8 cellular contexts compared by ENCODE assay signal in the genomic region with DNA sequence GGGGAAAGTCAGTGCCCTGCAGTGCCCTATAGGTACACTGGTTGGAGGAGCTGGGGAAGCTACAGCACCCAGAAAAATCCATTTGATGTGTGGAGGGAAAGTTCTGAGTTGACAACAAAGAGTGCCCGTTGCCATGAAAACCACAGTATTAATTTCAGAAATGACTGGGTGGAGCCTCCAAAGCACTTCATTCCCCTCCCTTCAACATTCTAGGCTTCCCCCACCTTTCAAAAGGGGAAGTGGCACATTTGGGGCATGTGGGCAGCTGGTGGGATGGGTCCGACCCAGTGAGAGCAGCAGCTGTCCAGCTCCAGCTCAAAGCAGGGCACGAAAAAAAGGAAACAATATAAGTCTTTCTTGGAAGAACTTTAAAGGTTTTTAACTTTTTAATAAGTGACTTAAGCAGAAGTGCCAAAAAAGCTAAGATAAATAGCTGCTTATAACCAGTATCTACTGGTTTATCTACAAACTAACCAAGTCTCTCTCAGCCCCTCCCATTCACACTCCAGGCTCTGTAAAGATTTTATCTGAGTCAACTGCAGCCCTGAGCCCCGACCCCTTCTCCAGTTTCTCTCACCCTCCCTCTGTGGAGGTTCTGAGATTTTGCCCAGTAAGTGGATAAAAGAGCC. TPM values are rescaled to one million over a fixed set of nuclear protein-coding genes. Genes with fewer than 3 reads are reported as not detected.
DNase-seq lines count a peak whose midpoint lies in the region; ATAC-seq and TF ChIP-seq lines count a peak whose summit lies in the region.

No MANE protein-coding gene starts in this region.

- no peak for TF ChIP-seq EP300 in gastroesophageal sphincter (IDR thresholded peaks at IDR 0.05)

- DNase-seq in CD8-positive, alpha-beta memory T cell, result peak; percentile 55 to 89 (median 84)
- DNase-seq in MV-4-11 (lab: John Stamatoyannopoulos, UW) (peak; percentile 98), NCI-H128 (lab: John Stamatoyannopoulos, UW; ENCODE audit: unreplicated experiment) (no peak)
- no peak for DNase-seq in activated T-cell treated with anti-CD3 and anti-CD28 coated beads, Interleukin-2, amount 50 U/mL, for 4 hours

- TF ChIP-seq POLR2A in gastroesophageal sphincter (IDR thresholded peaks at IDR 0.05), result no peak

- peak overlapping the region; percentile 70 for H3K4me3 ChIP-seq in CD8-positive, alpha-beta memory T cell (ENCODE audit: low read length)
- H3K4me3 ChIP-seq in gastroesophageal sphincter (peak overlapping the region in 1 of 2 donors; percentile 1), skeletal muscle satellite cell (ENCODE audit: low read length) (peak overlapping the region; percentile 64)

- H3K9ac ChIP-seq in skeletal muscle satellite cell (ENCODE audit: low read depth, low read length), result peak overlapping the region; percentile 90

- H3K4me3 Mint-ChIP-seq in CD8-positive, alpha-beta memory T cell, result peak overlapping the region; percentile 80 to 95 (median 85)
- peak overlapping the region; percentile 58 for H3K4me3 Mint-ChIP-seq in activated T-cell treated with anti-CD3 and anti-CD28 coated beads, Interleukin-2, amount 50 U/mL, for 4 hours

- POLR2A ChIA-PET in CD8-positive, alpha-beta memory T cell (lab: Charles Lee), result interaction anchor here (0.6 to 11.9 kb wide), 12 partner anchors 13 to 326 kb away, joined by 3 to 193 read pairs (median 4); a partner anchor contains a TSS

- H3K36me3 ChIP-seq in CD8-positive, alpha-beta memory T cell (ENCODE audit: insufficient read depth, low read length), result peaks cover 11% of the 10 kb centered on the region
- H3K36me3 ChIP-seq in gastroesophageal sphincter (peaks cover 0 to 24% of the 10 kb centered on the region in 2 donors), skeletal muscle satellite cell (ENCODE audit: insufficient read depth, low read length) (peaks cover 25% of the 10 kb centered on the region)

- no peaks in the 10 kb centered on the region for H3K27me3 ChIP-seq in CD8-positive, alpha-beta memory T cell (ENCODE audit: insufficient read depth, low read length, poor library complexity, severe bottlenecking)
- H3K27me3 ChIP-seq in gastroesophageal sphincter, result no peaks in the 10 kb centered on the region
- no peaks in the 10 kb centered on the region for H3K27me3 ChIP-seq in skeletal muscle satellite cell (ENCODE audit: control insufficient read depth, insufficient read depth, low read length)

- H3K4me1 ChIP-seq in CD8-positive, alpha-beta memory T cell (ENCODE audit: insufficient read depth, low read length), result peaks cover 98% of the 10 kb centered on the region
- H3K4me1 ChIP-seq in gastroesophageal sphincter, result peaks cover 15 to 97% (median 60%) of the 10 kb centered on the region in 3 donors
- peaks cover 75% of the 10 kb centered on the region for H3K4me1 ChIP-seq in skeletal muscle satellite cell (ENCODE audit: control insufficient read depth, insufficient read depth, low read length)

- H3K27me3 Mint-ChIP-seq in CD8-positive, alpha-beta memory T cell, result peaks cover 0 to 5% of the 10 kb centered on the region in 2 donors
- H3K27me3 Mint-ChIP-seq in activated T-cell treated with anti-CD3 and anti-CD28 coated beads, Interleukin-2, amount 50 U/mL, for 4 hours (ENCODE audit: low read depth), result no peaks in the 10 kb centered on the region

- H3K36me3 Mint-ChIP-seq in CD8-positive, alpha-beta memory T cell, result peaks cover 5 to 19% (median 6%) of the 10 kb centered on the region in 3 donors
- H3K36me3 Mint-ChIP-seq in activated T-cell treated with anti-CD3 and anti-CD28 coated beads, Interleukin-2, amount 50 U/mL, for 4 hours (ENCODE audit: insufficient read depth), result peaks cover 26% of the 10 kb centered on the region

- H3K4me1 Mint-ChIP-seq in CD8-positive, alpha-beta memory T cell, result peaks cover 95 to 100% (median 99%) of the 10 kb centered on the region in 3 donors
- H3K4me1 Mint-ChIP-seq in activated T-cell treated with anti-CD3 and anti-CD28 coated beads, Interleukin-2, amount 50 U/mL, for 4 hours (ENCODE audit: low read depth), result peaks cover 98% of the 10 kb centered on the region

- no peak for TF ChIP-seq CTCF in gastroesophageal sphincter (IDR thresholded peaks at IDR 0.05)

- ATAC-seq in GM21423 (IDR thresholded peaks at IDR 0.05; ENCODE audit: unreplicated experiment) (peak; percentile 28), gastroesophageal sphincter (no peak), HG02970 (IDR thresholded peaks at IDR 0.05; ENCODE audit: low FRiP score, unreplicated experiment) (no peak)
- peak; percentile 15 to 33 for ATAC-seq in activated T-cell treated with anti-CD3 and anti-CD28 coated beads, Interleukin-2, amount 50 U/mL, for 4 hours

- CTCF ChIA-PET in CD8-positive, alpha-beta memory T cell (lab: Charles Lee), result interaction anchor here (0.7 to 6.7 kb wide), 8 partner anchors 9 to 160 kb away, joined by 3 to 85 read pairs (median 6); a partner anchor contains a TSS

- peak overlapping the region; percentile 88 for H3K4me2 ChIP-seq in skeletal muscle satellite cell (ENCODE audit: low read length)

- peaks cover 0 to 3% (median 0%) of the 10 kb centered on the region in 5 donors for H3K9me3 Mint-ChIP-seq in CD8-positive, alpha-beta memory T cell
- no peaks in the 10 kb centered on the region for H3K9me3 Mint-ChIP-seq in activated T-cell treated with anti-CD3 and anti-CD28 coated beads, Interleukin-2, amount 50 U/mL, for 4 hours

- H3K27ac ChIP-seq in CD8-positive, alpha-beta memory T cell (ENCODE audit: low read depth, low read length), result peak overlapping the region; percentile 95
- peak overlapping the region; percentile 93 to 98 (median 95) for H3K27ac ChIP-seq in gastroesophageal sphincter

- peak overlapping the region; percentile 97 to 100 (median 99) for H3K27ac Mint-ChIP-seq in CD8-positive, alpha-beta memory T cell

- no peaks in the 10 kb centered on the region for H3K9me3 ChIP-seq in CD8-positive, alpha-beta memory T cell (ENCODE audit: low read length)
- no peaks in the 10 kb centered on the region for H3K9me3 ChIP-seq in gastroesophageal sphincter
- no peaks in the 10 kb centered on the region for H3K9me3 ChIP-seq in skeletal muscle satellite cell (replicated peaks; ENCODE audit: low read length)

- 25 to 34% methylated on average over 4 of the region's 4 CpGs for WGBS in gastroesophageal sphincter (ENCODE audit: low coverage in 1 of 2), 2 donors

RNA-seq across cellular contexts. Expression of a gene that starts 9.0 kb away (rescaled TPM):
- total RNA-seq in CD8-positive, alpha-beta memory T cell, result 100 to 1,000 TPM; 187 to 193 TPM
- polyA plus RNA-seq in CD8-positive, alpha-beta memory T cell, result 125 TPM
- 10 to 100 TPM; 12.3 to 22.7 (median 13.3) TPM for total RNA-seq in activated T-cell treated with anti-CD3 and anti-CD28 coated beads, Interleukin-2, amount 50 U/mL, for 4 hours
- total RNA-seq in gastroesophageal sphincter, result 1,000 to 10,000 TPM; 1,348 to 2,181 (median 1,745) TPM
- 722 and 788 TPM in 2 replicates for total RNA-seq in skeletal muscle satellite cell (2012; rRNA removed)

RNA-seq across cellular contexts. Expression of a gene that starts 18.1 kb away (rescaled TPM):
- total RNA-seq in CD8-positive, alpha-beta memory T cell, result 1,000 to 10,000 TPM; 1,800 to 1,846 TPM
- polyA plus RNA-seq in CD8-positive, alpha-beta memory T cell, result 1,157 TPM
- total RNA-seq in activated T-cell treated with anti-CD3 and anti-CD28 coated beads, Interleukin-2, amount 50 U/mL, for 4 hours, result 1,000 to 10,000 TPM; 1,775 to 1,880 (median 1,879) TPM
- total RNA-seq in gastroesophageal sphincter, result 1,000 to 10,000 TPM; 1,070 to 1,712 (median 1,374) TPM
- total RNA-seq in skeletal muscle satellite cell (2012; rRNA removed), result 999 and 1,397 TPM in 2 replicates

RNA-seq across cellular contexts. Expression of a gene that starts 35.7 kb away (rescaled TPM):
- total RNA-seq in CD8-positive, alpha-beta memory T cell, result 10 to 100 TPM; 30.8 to 32.7 TPM
- 13.7 TPM for polyA plus RNA-seq in CD8-positive, alpha-beta memory T cell
- 10 to 100 TPM; 39.4 to 46.1 (median 41.6) TPM for total RNA-seq in activated T-cell treated with anti-CD3 and anti-CD28 coated beads, Interleukin-2, amount 50 U/mL, for 4 hours
- total RNA-seq in gastroesophageal sphincter, result 1 to 10 TPM; 3.8 to 9.6 (median 7.6) TPM
- 6.1 and 8.1 TPM in 2 replicates for total RNA-seq in skeletal muscle satellite cell (2012; rRNA removed)

RNA-seq across cellular contexts. Expression of a gene that starts 46.1 kb away (rescaled TPM):
- total RNA-seq in CD8-positive, alpha-beta memory T cell, result 100 to 1,000 TPM; 248 to 263 TPM
- polyA plus RNA-seq in CD8-positive, alpha-beta memory T cell, result 37.4 TPM
- 100 to 1,000 TPM; 217 to 224 (median 220) TPM for total RNA-seq in activated T-cell treated with anti-CD3 and anti-CD28 coated beads, Interleukin-2, amount 50 U/mL, for 4 hours
- 10 to 100 TPM; 67.9 to 88.7 (median 85.6) TPM for total RNA-seq in gastroesophageal sphincter
- 90.0 and 104 TPM in 2 replicates for total RNA-seq in skeletal muscle satellite cell (2012; rRNA removed)

RNA-seq across cellular contexts. Expression of a gene that starts 57.0 kb away (rescaled TPM):
- 100 to 1,000 TPM; 133 to 134 TPM for total RNA-seq in CD8-positive, alpha-beta memory T cell
- 22.9 TPM for polyA plus RNA-seq in CD8-positive, alpha-beta memory T cell
- total RNA-seq in activated T-cell treated with anti-CD3 and anti-CD28 coated beads, Interleukin-2, amount 50 U/mL, for 4 hours, result 100 to 1,000 TPM; 145 to 160 (median 155) TPM
- total RNA-seq in gastroesophageal sphincter, result 10 to 100 TPM; 25.4 to 36.7 (median 31.9) TPM
- total RNA-seq in skeletal muscle satellite cell (2012; rRNA removed), result 13.8 and 19.0 TPM in 2 replicates

Comparison
In these comparisons a context has a peak if more than half of its experiments do, and no peak if none do; other contexts are left out.
1. DNase-seq: peak in CD8-positive, alpha-beta memory T cell (5 of 5) and MV-4-11 (single experiment); none in activated T-cell treated with anti-CD3 and anti-CD28 coated beads, Interleukin-2, amount 50 U/mL, for 4 hours (single experiment) and NCI-H128 (single experiment).
2. ATAC-seq: peak in GM21423 (single experiment) and activated T-cell treated with anti-CD3 and anti-CD28 coated beads, Interleukin-2, amount 50 U/mL, for 4 hours (2 of 2); none in gastroesophageal sphincter (single experiment) and HG02970 (single experiment).
3. RNA of a gene that starts 9.0 kb away (total RNA-seq): 1,348 to 2,181 TPM in gastroesophageal sphincter and 187 to 193 TPM in CD8-positive, alpha-beta memory T cell; 12.3 to 22.7 TPM in activated T-cell treated with anti-CD3 and anti-CD28 coated beads, Interleukin-2, amount 50 U/mL, for 4 hours; every median in the first group is over 4 times any median in the second.